8 cellular contexts compared by ENCODE assay signal in genomic region chr6:16236648-16237199, GRCh38. TPM values are rescaled to one million over a fixed set of nuclear protein-coding genes. Genes with fewer than 3 reads are reported as not detected.
DNase-seq lines count a peak whose midpoint lies in the region; ATAC-seq and TF ChIP-seq lines count a peak whose summit lies in the region.

No MANE protein-coding gene starts in this region.

- H3K4me3 Mint-ChIP-seq in stimulated activated memory B cell treated with anti-CD40 and anti-IgM and Interleukin-4, amounts not matched to agents 10 μg/mL and 1 μg/mL and 100 μg/mL, for 72 hours: no peak overlapping the region
- no peak overlapping the region for H3K4me3 Mint-ChIP-seq in GM23338

- ATAC-seq in stimulated activated memory B cell treated with anti-CD40 and anti-IgM and Interleukin-4, amounts not matched to agents 10 μg/mL and 1 μg/mL and 100 μg/mL, for 72 hours: peak; percentile 64
- no peak for ATAC-seq in GM23338

- H3K4me1 Mint-ChIP-seq in stimulated activated memory B cell treated with anti-CD40 and anti-IgM and Interleukin-4, amounts not matched to agents 10 μg/mL and 1 μg/mL and 100 μg/mL, for 72 hours: peaks cover 41% of the 10 kb centered on the region
- peaks cover 3% of the 10 kb centered on the region for H3K4me1 Mint-ChIP-seq in GM23338

- no peak for TF ChIP-seq CTCF in GM23338 (conservative IDR thresholded peaks at IDR 0.05; ENCODE audit: low read depth in 2 of 2)

- H3F3A ChIP-seq in GM23338 (replicated peaks; ENCODE audit: low read depth): no peaks in the 10 kb centered on the region

- H3K36me3 Mint-ChIP-seq in stimulated activated memory B cell treated with anti-CD40 and anti-IgM and Interleukin-4, amounts not matched to agents 10 μg/mL and 1 μg/mL and 100 μg/mL, for 72 hours: no peaks in the 10 kb centered on the region
- H3K36me3 Mint-ChIP-seq in GM23338 (ENCODE audit: low read depth): no peaks in the 10 kb centered on the region

- H3K79me2 ChIP-seq in GM23338 (replicated peaks; ENCODE audit: insufficient read depth): no peaks in the 10 kb centered on the region

- no peak overlapping the region for H2AFZ ChIP-seq in GM23338

- H3K9me3 Mint-ChIP-seq in stimulated activated memory B cell treated with anti-CD40 and anti-IgM and Interleukin-4, amounts not matched to agents 10 μg/mL and 1 μg/mL and 100 μg/mL, for 72 hours: no peaks in the 10 kb centered on the region
- no peaks in the 10 kb centered on the region for H3K9me3 Mint-ChIP-seq in GM23338

- DNase-seq in GM03348 (ENCODE audit: low spot score): peak; percentile 41
- DNase-seq in H4 (ENCODE audit: low spot score): peak; percentile 77
- peak; percentile 88 for DNase-seq in OCI-M2 (lab: John Stamatoyannopoulos, UW; ENCODE audit: unreplicated experiment)
- peak; percentile 84 for DNase-seq in fibroblast of peridontal ligament (ENCODE audit: extremely low read depth)
- DNase-seq in stimulated activated naive CD4-positive, alpha-beta T cell treated with Interleukin-2 at 50 U/mL for 16 hours (lab: John Stamatoyannopoulos, UW): no peak
- DNase-seq in GM23338 (ENCODE audit: low spot score): no peak
- no peak for DNase-seq in DMS153 treated with DMSO at 0.1 percent for 48 hours (lab: John Stamatoyannopoulos, UW; ENCODE audit: unreplicated experiment)

- H3K27me3 Mint-ChIP-seq in stimulated activated memory B cell treated with anti-CD40 and anti-IgM and Interleukin-4, amounts not matched to agents 10 μg/mL and 1 μg/mL and 100 μg/mL, for 72 hours: peaks cover 37% of the 10 kb centered on the region
- peaks cover 28% of the 10 kb centered on the region for H3K27me3 Mint-ChIP-seq in GM23338 (ENCODE audit: insufficient read depth, low read depth, poor library complexity)

- no peak overlapping the region for H3K4me3 ChIP-seq in GM23338

- H3K27ac ChIP-seq in GM23338 (ENCODE audit: low read depth): no peak overlapping the region

- peaks cover 45% of the 10 kb centered on the region for H3K27me3 ChIP-seq in GM23338 (ENCODE audit: insufficient read depth)

- H3K4me1 ChIP-seq in GM23338 (ENCODE audit: insufficient read depth): peaks cover 6% of the 10 kb centered on the region; the same call in 1 of the 2 replicates

- H3K4me2 ChIP-seq in GM23338: no peak overlapping the region

- no peak overlapping the region for H3K27ac Mint-ChIP-seq in stimulated activated memory B cell treated with anti-CD40 and anti-IgM and Interleukin-4, amounts not matched to agents 10 μg/mL and 1 μg/mL and 100 μg/mL, for 72 hours
- no peak overlapping the region for H3K27ac Mint-ChIP-seq in GM23338

- H3K9me2 ChIP-seq in GM23338 (ENCODE audit: insufficient read depth): no peaks in the 10 kb centered on the region

- no peaks in the 10 kb centered on the region for H4K20me1 ChIP-seq in GM23338 (replicated peaks; ENCODE audit: insufficient read depth)

- H3K36me3 ChIP-seq in GM23338 (ENCODE audit: insufficient read depth): no peaks in the 10 kb centered on the region

TF ChIP-seq in GM23338, 12 proteins besides CTCF, POLR2A, EP300 and RAD21:
- TF ChIP-seq CREB1 (CRISPR knock-in tag; IDR thresholded peaks at IDR 0.05; ENCODE audit: low read depth) (no peak), ZNF114 (CRISPR knock-in tag; IDR thresholded peaks at IDR 0.05) (no peak), ZNF331 (CRISPR knock-in tag; IDR thresholded peaks at IDR 0.05; ENCODE audit: low read depth) (no peak)

RNA-seq across cellular contexts. Expression of gene GMPR, which starts 1.7 kb away (rescaled TPM):
- 8.9 and 11.5 TPM in 2 replicates for total RNA-seq in H4 (2014; rRNA removed; shearing (Covaris generic))
- 0.35 and 1.3 TPM in 2 replicates for total RNA-seq in GM23338 (2014; rRNA removed; shearing (Covaris generic))
- 0.23 and 0.64 TPM in 2 replicates for polyA plus RNA-seq in GM23338 (2016; fragmentation: Nextera tagmentation; extraction: Ambion mirVana)

Comparison
In these comparisons a context has a peak if more than half of its experiments do, and no peak if none do; other contexts are left out.
1. DNase-seq: peak in GM03348 (single experiment), H4 (single experiment), OCI-M2 (single experiment) and fibroblast of peridontal ligament (single experiment); none in stimulated activated naive CD4-positive, alpha-beta T cell treated with Interleukin-2 at 50 U/mL for 16 hours (single experiment), GM23338 (single experiment) and DMS153 treated with DMSO at 0.1 percent for 48 hours (single experiment).